Comparison of ENCODE assay signal across 9 cellular contexts in the genomic region with DNA sequence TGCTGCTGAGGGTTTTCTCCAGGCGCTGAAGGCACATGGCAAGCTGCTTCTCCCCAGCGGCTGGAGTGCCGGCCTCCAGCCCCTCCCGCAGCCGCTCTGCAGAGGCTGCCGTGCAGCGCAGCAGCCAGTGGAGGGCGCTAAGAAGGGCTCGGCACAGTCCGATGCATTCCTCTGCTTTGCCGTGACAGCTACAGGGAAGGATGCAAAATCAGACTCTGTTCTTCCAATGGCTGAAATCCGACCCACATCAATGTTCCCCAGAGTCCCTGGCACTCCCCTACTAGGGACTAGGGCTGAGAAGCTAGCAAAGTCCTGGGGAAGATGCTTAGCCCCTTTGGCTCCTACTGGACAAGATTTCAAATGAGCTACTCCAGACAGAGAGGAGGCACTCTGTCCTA. TPM values are rescaled to one million over a fixed set of nuclear protein-coding genes. Genes with fewer than 3 reads are reported as not detected.
DNase-seq lines count a peak whose midpoint lies in the region; ATAC-seq lines count a peak whose summit lies in the region.
"Had no signal": no experiment of that assay in that cellular context is flagged by ENCODE, and none has a peak within 500 bp of the region (broad histone marks: within the 10 kb centered on the region; RNA-seq: fewer than 3 reads in every experiment).

No MANE protein-coding gene starts in this region.

- H3K9ac ChIP-seq in mesenchymal stem cell (ENCODE audit: low read length) = peak overlapping the region; percentile 36

- no peak overlapping the region for H3K14ac ChIP-seq in mesenchymal stem cell (ENCODE audit: low read length in 2 of 2)

- H3K36me3 ChIP-seq in mesenchymal stem cell (ENCODE audit: control insufficient read depth in 1 of 2, insufficient read depth in 2 of 2, low read depth in 1 of 2, low read length in 2 of 2) = peaks cover 46 to 55% of the 10 kb centered on the region in 2 experiments

- H3K4me2 ChIP-seq in mesenchymal stem cell (ENCODE audit: low read length, poor library complexity, severe bottlenecking) = no peak overlapping the region

- no peak for ATAC-seq in GM18520 (IDR thresholded peaks at IDR 0.05; ENCODE audit: unreplicated experiment)
- ATAC-seq in GM21381 (IDR thresholded peaks at IDR 0.05; ENCODE audit: unreplicated experiment) = no peak

- H3K9me3 ChIP-seq in mesenchymal stem cell (ENCODE audit: control insufficient read depth, low read length) = no peaks in the 10 kb centered on the region

- no peak overlapping the region for H2BK120ac ChIP-seq in mesenchymal stem cell (ENCODE audit: low read depth, low read length)

- peaks cover 4% of the 10 kb centered on the region for H3K4me1 ChIP-seq in mesenchymal stem cell (ENCODE audit: control insufficient read depth, insufficient read depth, low read depth, low read length)

- H2AFZ ChIP-seq in mesenchymal stem cell (ENCODE audit: low read depth, low read length) = no peak overlapping the region

- no peaks in the 10 kb centered on the region for H3K27me3 ChIP-seq in mesenchymal stem cell (ENCODE audit: control insufficient read depth in 1 of 2, insufficient read depth in 1 of 2, low read length in 2 of 2)

- no peak overlapping the region for H3K23ac ChIP-seq in mesenchymal stem cell (ENCODE audit: low read length in 2 of 2)

- H3K4ac ChIP-seq in mesenchymal stem cell (ENCODE audit: low read depth in 1 of 2, low read length in 2 of 2) = no peak overlapping the region

- peaks cover 4 to 24% (median 14%) of the 10 kb centered on the region in 3 donors for H3K36me3 Mint-ChIP-seq in immature natural killer cell

- no peak overlapping the region for H2AK5ac ChIP-seq in mesenchymal stem cell (ENCODE audit: low read length, severe bottlenecking)

- H3K4me3 Mint-ChIP-seq in immature natural killer cell = no peak overlapping the region
- H3K4me3 Mint-ChIP-seq: activated CD4-positive, alpha-beta T cell treated with anti-CD3 and anti-CD28 coated beads, Interleukin-2, amount 10 ng/mL, durations not matched to agents 7 days and 5 days had no signal

- no peak overlapping the region for H2BK5ac ChIP-seq in mesenchymal stem cell (ENCODE audit: low read depth, low read length, poor library complexity, severe bottlenecking)

- no peak overlapping the region for H3K18ac ChIP-seq in mesenchymal stem cell (ENCODE audit: low read depth in 1 of 2, low read length in 2 of 2)

- no peak overlapping the region for H3K27ac ChIP-seq in mesenchymal stem cell (ENCODE audit: low read length, poor library complexity, severe bottlenecking)

- no peak overlapping the region for H4K8ac ChIP-seq in mesenchymal stem cell (ENCODE audit: low read length)

- peaks cover 0 to 4% of the 10 kb centered on the region in 2 donors for H3K4me1 Mint-ChIP-seq in immature natural killer cell

- peaks cover 4% of the 10 kb centered on the region for H3K79me1 ChIP-seq in mesenchymal stem cell (replicated peaks; ENCODE audit: low read length, poor library complexity, severe bottlenecking)

- no peak overlapping the region for H2BK12ac ChIP-seq in mesenchymal stem cell (ENCODE audit: low read length in 2 of 2)

- H2BK15ac ChIP-seq in mesenchymal stem cell (ENCODE audit: low read depth, poor library complexity, severe bottlenecking) = no peak overlapping the region

- 14% methylated on average over 12 of the region's 12 CpGs for WGBS in mesenchymal stem cell

- DNase-seq in COLO829 (ENCODE audit: low spot score) = peak; percentile 69
- DNase-seq in HT-29 (ENCODE audit: low spot score) = peak; percentile 70
- DNase-seq in anterior cingulate cortex (lab: John Stamatoyannopoulos, UW) = peak in 37 of 58 donors; percentile 8 to 79 (median 33)
- peak; percentile 63 for DNase-seq in mesenchymal stem cell
- DNase-seq in SK-N-DZ (ENCODE audit: low spot score) = no peak
- no peak for DNase-seq in immature natural killer cell
- DNase-seq: activated CD4-positive, alpha-beta T cell treated with anti-CD3 and anti-CD28 coated beads, Interleukin-2, amount 10 ng/mL, durations not matched to agents 7 days and 5 days had no signal

- no peak overlapping the region for H4K91ac ChIP-seq in mesenchymal stem cell (ENCODE audit: low read length)

- H3K4me3 ChIP-seq in mesenchymal stem cell (ENCODE audit: insufficient read depth in 1 of 2, low read depth in 1 of 2, low read length in 2 of 2) = no peak overlapping the region

- no peak overlapping the region for H3K27ac Mint-ChIP-seq in immature natural killer cell
- H3K27ac Mint-ChIP-seq: activated CD4-positive, alpha-beta T cell treated with anti-CD3 and anti-CD28 coated beads, Interleukin-2, amount 10 ng/mL, durations not matched to agents 7 days and 5 days had no signal

- no peaks in the 10 kb centered on the region for H3K9me3 Mint-ChIP-seq in immature natural killer cell
- H3K9me3 Mint-ChIP-seq: activated CD4-positive, alpha-beta T cell treated with anti-CD3 and anti-CD28 coated beads, Interleukin-2, amount 10 ng/mL, durations not matched to agents 7 days and 5 days had no signal

- H3K27me3 Mint-ChIP-seq in immature natural killer cell (ENCODE audit: low read depth in 3 of 3) = peaks cover 0 to 1% (median 0%) of the 10 kb centered on the region in 3 donors
- H3K27me3 Mint-ChIP-seq: activated CD4-positive, alpha-beta T cell treated with anti-CD3 and anti-CD28 coated beads, Interleukin-2, amount 10 ng/mL, durations not matched to agents 7 days and 5 days had no signal

RNA-seq across cellular contexts. Expression of a gene that starts 19.0 kb away (rescaled TPM):
- 56.3 and 56.6 TPM in 2 replicates for total RNA-seq in HT-29 (2014; rRNA removed; shearing (Covaris generic))
- polyA plus RNA-seq in mesenchymal stem cell (2013, experiment 1 of 2) = 35.2 TPM
- 35.4 TPM for polyA plus RNA-seq in mesenchymal stem cell (2013, experiment 2 of 2)
- polyA plus RNA-seq in SK-N-DZ (2014; cell fraction: cytosol; rRNA removed) = 71.8 and 93.7 TPM in 2 replicates
- 133 and 217 TPM in 2 replicates for polyA plus RNA-seq in SK-N-DZ (2014; cell fraction: nucleus; rRNA removed)
- 10 to 100 TPM; 34.8 to 75.8 (median 53.2) TPM for polyA plus RNA-seq in immature natural killer cell

RNA-seq across cellular contexts. Expression of a gene that starts 19.9 kb away (rescaled TPM):
- not detected in 2 replicates for total RNA-seq in HT-29 (2014; rRNA removed; shearing (Covaris generic))
- not detected for polyA plus RNA-seq in mesenchymal stem cell (2013, experiment 1 of 2)
- 0.05 TPM for polyA plus RNA-seq in mesenchymal stem cell (2013, experiment 2 of 2)
- 0.32 and 0.63 TPM in 2 replicates for polyA plus RNA-seq in SK-N-DZ (2014; cell fraction: cytosol; rRNA removed)
- 0.27 and 0.50 TPM in 2 replicates for polyA plus RNA-seq in SK-N-DZ (2014; cell fraction: nucleus; rRNA removed)
- polyA plus RNA-seq in immature natural killer cell = not detected
- total RNA-seq: activated CD4-positive, alpha-beta T cell treated with anti-CD3 and anti-CD28 coated beads, Interleukin-2, amount 10 ng/mL, durations not matched to agents 7 days and 5 days had no signal

RNA-seq across cellular contexts. Expression of a gene that starts 27.6 kb away (rescaled TPM):
- 31.1 and 33.2 TPM in 2 replicates for total RNA-seq in HT-29 (2014; rRNA removed; shearing (Covaris generic))
- polyA plus RNA-seq in mesenchymal stem cell (2013, experiment 1 of 2) = 24.1 TPM
- 23.2 TPM for polyA plus RNA-seq in mesenchymal stem cell (2013, experiment 2 of 2)
- 20.7 and 29.0 TPM in 2 replicates for polyA plus RNA-seq in SK-N-DZ (2014; cell fraction: cytosol; rRNA removed)
- 11.1 and 12.1 TPM in 2 replicates for polyA plus RNA-seq in SK-N-DZ (2014; cell fraction: nucleus; rRNA removed)
- polyA plus RNA-seq in immature natural killer cell = 10 to 100 TPM in 1 of 3 donors, 1 to 10 TPM in 2; 5.0 to 15.0 (median 8.0) TPM

RNA-seq across cellular contexts. Expression of a gene that starts 54.6 kb away (rescaled TPM):
- total RNA-seq in HT-29 (2014; rRNA removed; shearing (Covaris generic)) = 236 and 240 TPM in 2 replicates
- polyA plus RNA-seq in mesenchymal stem cell (2013, experiment 1 of 2) = 79.8 TPM
- polyA plus RNA-seq in mesenchymal stem cell (2013, experiment 2 of 2) = 79.0 TPM
- polyA plus RNA-seq in SK-N-DZ (2014; cell fraction: cytosol; rRNA removed) = 214 and 237 TPM in 2 replicates
- polyA plus RNA-seq in SK-N-DZ (2014; cell fraction: nucleus; rRNA removed) = 148 and 168 TPM in 2 replicates
- 10 to 100 TPM; 47.0 to 59.1 (median 47.7) TPM for polyA plus RNA-seq in immature natural killer cell

Comparison
In these comparisons a context has a peak if more than half of its experiments do, and no peak if none do; other contexts are left out.
1. DNase-seq: peak in COLO829 (single experiment), HT-29 (single experiment), anterior cingulate cortex (37 of 58) and mesenchymal stem cell (single experiment); none in SK-N-DZ (single experiment) and immature natural killer cell (0 of 3).